12 cellular contexts compared by ENCODE assay signal in the genomic region with DNA sequence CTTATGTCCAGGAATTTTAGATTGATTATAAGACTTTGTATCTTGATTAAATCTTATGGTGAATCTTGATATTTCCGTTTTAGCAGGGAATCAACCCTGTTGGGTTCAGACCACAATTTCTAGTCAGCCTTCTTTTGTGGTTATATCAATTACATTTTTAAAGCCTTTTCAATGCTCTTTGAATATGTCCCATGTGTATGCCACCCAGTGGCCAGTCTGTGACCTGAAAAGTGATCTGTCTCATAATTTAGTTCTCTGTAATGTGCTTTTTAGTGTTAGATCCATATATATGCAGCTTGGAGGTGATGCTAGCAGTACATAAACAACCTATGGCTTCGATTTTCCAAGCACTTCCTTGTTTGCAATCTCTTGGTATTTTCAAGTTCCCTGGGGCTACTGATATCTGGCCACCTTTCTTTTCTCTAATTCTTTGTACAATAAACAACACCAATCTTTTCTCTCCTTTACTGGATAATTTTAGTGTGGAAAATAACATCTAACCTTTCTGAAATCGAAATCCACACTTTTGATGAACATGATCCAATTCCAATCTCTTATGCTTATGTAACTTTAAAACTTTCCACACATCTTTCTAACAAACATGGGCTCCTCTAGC. TPM values are rescaled to one million over a fixed set of nuclear protein-coding genes. Genes with fewer than 3 reads are reported as not detected.
A peak's percentile ranks its signal among the peaks of the same experiment; 100 is the strongest.
DNase-seq lines count a peak whose midpoint lies in the region; ATAC-seq, FAIRE-seq and TF ChIP-seq lines count a peak whose summit lies in the region.
"Had no signal": no experiment of that assay in that cellular context is flagged by ENCODE, and none has a peak within 500 bp of the region (broad histone marks: within the 10 kb centered on the region; RNA-seq: fewer than 3 reads in every experiment).

No MANE protein-coding gene starts in this region.

- ATAC-seq in right cardiac atrium (no peak), upper lobe of left lung (ENCODE audit: low FRiP score in 2 of 2) (no peak)

- WGBS in right cardiac atrium: 74% methylated on average over 3 of the region's 3 CpGs
- 73 to 78% methylated on average over 3 of the region's 3 CpGs for WGBS in thyroid gland, 2 donors
- WGBS in upper lobe of left lung, 2 donors: 57 to 59% methylated on average over 3 of the region's 3 CpGs

- dilution Hi-C loops in endothelial cell of umbilical vein (cut with MboI; ENCODE audit: extremely low pct_ligation_motif_present, low sequenced_read_pairs): no loop called here

- H3K4me1 Mint-ChIP-seq in nephron progenitor cell: no peaks in the 10 kb centered on the region

- no peak overlapping the region for H3K27ac Mint-ChIP-seq in nephron progenitor cell

- TF ChIP-seq POLR2A in NB4 (IDR thresholded peaks at IDR 0.05; ENCODE audit: extremely low read depth, insufficient read length) (no peak), endothelial cell of umbilical vein (IDR thresholded peaks at IDR 0.05; ENCODE audit: low read depth, low read length) (no peak), thyroid gland (IDR thresholded peaks at IDR 0.05) (no peak), upper lobe of left lung (IDR thresholded peaks at IDR 0.05) (no peak)

- intact Hi-C loops in right cardiac atrium (cut with DNase I): no loop called here
- intact Hi-C loops in endothelial cell of umbilical vein (cut with micrococcal nuclease): loop anchor here (1.0 to 2.0 kb wide), 2 partner anchors 95 to 370 kb away; no protein-coding TSS in a partner anchor
- intact Hi-C loops in thyroid gland (cut with DNase I): no loop called here

- H3K36me3 Mint-ChIP-seq in nephron progenitor cell (ENCODE audit: low read depth): no peaks in the 10 kb centered on the region

- no peak for TF ChIP-seq EP300 in upper lobe of left lung (IDR thresholded peaks at IDR 0.05)

- no peaks in the 10 kb centered on the region for H3K27me3 ChIP-seq in cardiac muscle cell
- no peaks in the 10 kb centered on the region for H3K27me3 ChIP-seq in right cardiac atrium (ENCODE audit: control insufficient read depth, insufficient read depth)
- H3K27me3 ChIP-seq in endothelial cell of umbilical vein (ENCODE audit: control insufficient read depth in 2 of 2, insufficient read depth in 2 of 2, low read length in 2 of 2): peaks cover 2 to 8% of the 10 kb centered on the region in 2 experiments
- no peaks in the 10 kb centered on the region for H3K27me3 ChIP-seq in thyroid gland
- H3K27me3 ChIP-seq in upper lobe of left lung: no peaks in the 10 kb centered on the region

- H3K4me2 ChIP-seq in endothelial cell of umbilical vein (ENCODE audit: insufficient read depth, low read length): no peak overlapping the region

- H3K27ac ChIP-seq in cardiac muscle cell (no peak overlapping the region), right cardiac atrium (ENCODE audit: low read length) (no peak overlapping the region), endothelial cell of umbilical vein (ENCODE audit: insufficient read depth, low read depth, low read length) (no peak overlapping the region), thyroid gland (peak overlapping the region; percentile 77 to 94 (median 82)), upper lobe of left lung (no peak overlapping the region)
- H3K27ac ChIP-seq: thoracic aorta had no signal

- H3K9me3 Mint-ChIP-seq in nephron progenitor cell: peaks cover 6% of the 10 kb centered on the region

- peaks cover 26% of the 10 kb centered on the region for H3K27me3 Mint-ChIP-seq in nephron progenitor cell (ENCODE audit: low read depth, poor library complexity)

- no peaks in the 10 kb centered on the region for H4K20me1 ChIP-seq in endothelial cell of umbilical vein (replicated peaks; ENCODE audit: control insufficient read depth, extremely low read depth, insufficient read depth, low read length)

- FAIRE-seq in endothelial cell of umbilical vein (lab: Jason Lieb, UNC): peak; percentile 64

- no peak overlapping the region for H3K9ac ChIP-seq in endothelial cell of umbilical vein (replicated peaks; ENCODE audit: extremely low read depth, insufficient read depth, low read length)

- CTCF ChIA-PET in endothelial cell of umbilical vein (lab: Charles Lee): interaction anchor here (0.6 to 1.5 kb wide), 3 partner anchors 94 to 375 kb away, joined by 4 to 11 read pairs (median 7); no protein-coding TSS in a partner anchor

- no peak overlapping the region for H2AFZ ChIP-seq in endothelial cell of umbilical vein (ENCODE audit: low read depth, low read length)

- no peaks in the 10 kb centered on the region for H3K9me1 ChIP-seq in endothelial cell of umbilical vein (replicated peaks; ENCODE audit: control insufficient read depth, extremely low read depth, insufficient read depth, low read length)

- H3K9me3 ChIP-seq in cardiac muscle cell (ENCODE audit: low read depth) (no peaks in the 10 kb centered on the region), right cardiac atrium (ENCODE audit: control insufficient read depth, low read length) (no peaks in the 10 kb centered on the region), endothelial cell of umbilical vein (replicated peaks; ENCODE audit: control insufficient read depth, insufficient read depth, low read length) (no peaks in the 10 kb centered on the region), thyroid gland (no peaks in the 10 kb centered on the region), upper lobe of left lung (no peaks in the 10 kb centered on the region)
- H3K9me3 ChIP-seq: thoracic aorta had no signal

- no peaks in the 10 kb centered on the region for H3K79me2 ChIP-seq in endothelial cell of umbilical vein (ENCODE audit: control insufficient read depth, insufficient read depth, low read length)

- POLR2A ChIA-PET in endothelial cell of umbilical vein (lab: Charles Lee): no interaction called here

- DNase-seq in cardiac muscle cell (ENCODE audit: low read depth in 1 of 2, low spot score in 1 of 2) (peak in 1 of 2 donors; percentile 40), right cardiac atrium (no peak), NB4 (ENCODE audit: low read depth) (peak; percentile 36), endothelial cell of umbilical vein (ENCODE audit: low read depth, low spot score) (peak; percentile 20), thyroid gland (no peak), upper lobe of left lung (no peak), nephron progenitor cell (no peak), HK-2 (ENCODE audit: unreplicated experiment) (no peak)
- DNase-seq: effector memory CD4-positive, alpha-beta T cell; GDM1 had no signal

- no peak overlapping the region for H3K4me3 Mint-ChIP-seq in nephron progenitor cell

- H3K4me1 ChIP-seq in cardiac muscle cell (ENCODE audit: low read depth): no peaks in the 10 kb centered on the region
- peaks cover 3% of the 10 kb centered on the region for H3K4me1 ChIP-seq in right cardiac atrium (ENCODE audit: control insufficient read depth, insufficient read depth, low read length)
- no peaks in the 10 kb centered on the region for H3K4me1 ChIP-seq in endothelial cell of umbilical vein (ENCODE audit: control insufficient read depth, extremely low read depth, insufficient read depth, low read length)
- H3K4me1 ChIP-seq in thyroid gland: peaks cover 57 to 68% of the 10 kb centered on the region in 2 donors
- H3K4me1 ChIP-seq in upper lobe of left lung: no peaks in the 10 kb centered on the region

- no peaks in the 10 kb centered on the region for H3K36me3 ChIP-seq in cardiac muscle cell
- no peaks in the 10 kb centered on the region for H3K36me3 ChIP-seq in endothelial cell of umbilical vein (ENCODE audit: control insufficient read depth in 2 of 2, extremely low read depth in 1 of 2, insufficient read depth in 2 of 2, low read length in 2 of 2)
- no peaks in the 10 kb centered on the region for H3K36me3 ChIP-seq in thyroid gland
- H3K36me3 ChIP-seq in upper lobe of left lung: no peaks in the 10 kb centered on the region
- H3K36me3 ChIP-seq: thoracic aorta had no signal

- TF ChIP-seq CTCF in cardiac muscle cell (IDR thresholded peaks at IDR 0.05; ENCODE audit: low read depth, low read length) (peak; percentile 42), NB4 (IDR thresholded peaks at IDR 0.05; ENCODE audit: low read depth, low read length) (peak; percentile 45), endothelial cell of umbilical vein (IDR thresholded peaks at IDR 0.05; ENCODE audit: extremely low read depth in 1 of 2, insufficient read depth in 1 of 2, low read depth in 1 of 2, low read length in 2 of 2) (peak; percentile 14 to 26), thyroid gland (IDR thresholded peaks at IDR 0.05) (peak in 3 of 6 experiments; percentile 19 to 38 (median 31)), upper lobe of left lung (IDR thresholded peaks at IDR 0.05) (peak in 2 of 6 experiments; percentile 20 to 36), nephron progenitor cell (IDR thresholded peaks at IDR 0.05) (no peak)

- BruUV-seq in endothelial cell of umbilical vein (replicated peaks; lab: Mats Ljungman, UMichigan): no TSS peak

- H3K4me3 ChIP-seq in cardiac muscle cell (no peak overlapping the region), right cardiac atrium (ENCODE audit: low read length) (no peak overlapping the region), NB4 (ENCODE audit: low read depth, low read length) (no peak overlapping the region), endothelial cell of umbilical vein (replicated peaks in 1 of 3; ENCODE audit: insufficient read depth in 1 of 3, low read depth in 1 of 3, low read length in 3 of 3) (no peak overlapping the region), thyroid gland (replicated peaks in 1 of 3) (no peak overlapping the region), upper lobe of left lung (no peak overlapping the region)
- H3K4me3 ChIP-seq: thoracic aorta had no signal

TF ChIP-seq in endothelial cell of umbilical vein, 7 proteins besides CTCF, POLR2A, EP300 and RAD21:
- TF ChIP-seq MYC (IDR thresholded peaks at IDR 0.05; ENCODE audit: low read depth, low read length) (no peak), JUN (IDR thresholded peaks at IDR 0.05; ENCODE audit: borderline replicate concordance, insufficient read depth, insufficient read length, low read depth) (no peak), POLR2AphosphoS5 (IDR thresholded peaks at IDR 0.05; ENCODE audit: insufficient read depth, low read depth, low read length) (no peak), GATA2 (IDR thresholded peaks at IDR 0.05; ENCODE audit: insufficient read depth, insufficient read length, low read depth, low read length) (no peak)

RNA-seq across cellular contexts. Expression of a gene that starts 28.8 kb away (rescaled TPM):
- 0.83 and 3.3 TPM in 2 replicates for total RNA-seq in cardiac muscle cell
- polyA plus RNA-seq in cardiac muscle cell: 0.84 and 1.4 TPM in 2 replicates
- 10 to 100 TPM; 35.8 to 71.2 (median 46.5) TPM for total RNA-seq in right cardiac atrium
- polyA plus RNA-seq in right cardiac atrium: 15.1 TPM
- total RNA-seq in endothelial cell of umbilical vein: not detected in 2 replicates
- not detected in 2 replicates for polyA plus RNA-seq in endothelial cell of umbilical vein
- polyA plus RNA-seq in endothelial cell of umbilical vein (2011; cell fraction: cytosol; rRNA removed): 0.01 TPM in 1 of 2 replicates, not detected in the other
- 0.04 TPM in 1 of 2 replicates, not detected in the other for polyA plus RNA-seq in endothelial cell of umbilical vein (2011; cell fraction: nucleus; rRNA removed)
- polyA plus RNA-seq in endothelial cell of umbilical vein (2012): 0.33 and 0.44 TPM in 2 replicates
- 0.15 TPM in 1 of 2 replicates, not detected in the other for polyA minus RNA-seq in endothelial cell of umbilical vein
- 12.0 TPM for polyA minus RNA-seq in endothelial cell of umbilical vein (2011; cell fraction: cytosol; rRNA and poly(A)+ RNA removed)
- polyA minus RNA-seq in endothelial cell of umbilical vein (2011; cell fraction: nucleus; rRNA and poly(A)+ RNA removed): 0.29 and 0.38 TPM in 2 replicates
- 100 to 1,000 TPM; 113 to 279 (median 218) TPM for total RNA-seq in thyroid gland
- 10 to 100 TPM in 3 of 6 donors, 1 to 10 TPM in 3; 5.8 to 21.9 (median 9.7) TPM for total RNA-seq in upper lobe of left lung
- total RNA-seq: pulmonary artery endothelial cell had no signal

Comparison
In these comparisons a context has a peak if more than half of its experiments do, and no peak if none do; other contexts are left out.
1. DNase-seq: peak in NB4 (single experiment) and endothelial cell of umbilical vein (single experiment); none in right cardiac atrium (0 of 3), thyroid gland (0 of 2), upper lobe of left lung (0 of 2), nephron progenitor cell (single experiment) and HK-2 (single experiment).
2. H3K27ac ChIP-seq: peak in thyroid gland (3 of 3); none in cardiac muscle cell (single experiment), right cardiac atrium (single experiment), endothelial cell of umbilical vein (single experiment) and upper lobe of left lung (0 of 4).